Comparison of ENCODE assay signal across 3 cellular contexts in genomic region chr16:28413585-28413984, GRCh38. TPM values are rescaled to one million over a fixed set of nuclear protein-coding genes. Genes with fewer than 3 reads are reported as not detected.
"Had no signal": no experiment of that assay in that cellular context is flagged by ENCODE, and none has a peak within 500 bp of the region (broad histone marks: within the 10 kb centered on the region; RNA-seq: fewer than 3 reads in every experiment).

No MANE protein-coding gene starts in this region.

RNA-seq across cellular contexts. Expression of gene NPIPB7, which starts 58.6 kb away (rescaled TPM):
- total RNA-seq: HFFc6, HT1080, IMR-90 had no signal
